In the genomic region with DNA sequence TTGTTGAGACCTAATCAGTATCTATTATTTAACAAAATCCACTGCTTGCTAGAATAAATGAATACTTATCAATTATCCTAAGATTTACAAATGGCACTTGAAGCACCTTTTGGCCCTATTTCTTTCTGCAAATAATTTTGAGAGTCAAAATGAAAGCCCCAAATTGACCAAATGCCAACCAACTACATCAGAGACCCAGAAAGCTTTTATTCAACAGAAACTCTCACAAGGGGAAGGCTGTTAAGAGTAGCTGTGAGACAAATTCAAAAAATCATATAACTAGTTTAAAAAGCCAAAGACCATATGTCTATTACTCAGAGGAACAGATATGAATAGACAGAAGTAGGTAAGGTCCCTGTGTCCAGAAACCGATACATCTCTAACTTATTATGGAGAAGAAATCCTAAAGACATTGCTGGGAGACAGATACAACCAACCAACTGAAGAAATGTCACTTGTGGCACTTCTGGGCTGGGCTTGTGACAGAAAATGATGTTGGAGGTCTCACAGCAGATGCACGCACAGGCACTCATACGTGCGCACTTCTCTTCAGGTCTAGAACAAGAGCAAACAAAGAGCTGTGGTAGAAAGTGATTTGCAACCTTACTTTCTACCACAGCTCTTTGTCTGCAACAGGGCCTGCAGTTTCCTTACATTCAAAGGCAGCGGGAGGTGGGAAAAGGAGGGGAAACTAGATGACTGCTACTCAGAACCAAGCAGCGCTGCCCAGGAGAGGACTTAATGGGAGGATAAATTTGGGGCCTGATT, we compare ENCODE assay signal across 14 cellular contexts. TPM values are rescaled to one million over a fixed set of nuclear protein-coding genes. Genes with fewer than 3 reads are reported as not detected.
DNase-seq lines count a peak whose midpoint lies in the region; ATAC-seq and TF ChIP-seq lines count a peak whose summit lies in the region.
"Had no signal": no experiment of that assay in that cellular context is flagged by ENCODE, and none has a peak within 500 bp of the region (broad histone marks: within the 10 kb centered on the region; RNA-seq: fewer than 3 reads in every experiment).

No MANE protein-coding gene starts in this region.

- H3K4me3 Mint-ChIP-seq in glutamatergic neuron (ENCODE audit: unreplicated experiment) = peak overlapping the region; percentile 66
- H3K4me3 Mint-ChIP-seq in effector memory CD8-positive, alpha-beta T cell = no peak overlapping the region
- H3K4me3 Mint-ChIP-seq: activated CD4-positive, alpha-beta T cell treated with anti-CD3 and anti-CD28 coated beads for 36 hours had no signal

- no peaks in the 10 kb centered on the region for H3K36me3 ChIP-seq in mucosa of descending colon (ENCODE audit: low read depth)

- no peaks in the 10 kb centered on the region for H3K4me1 ChIP-seq in mucosa of descending colon (ENCODE audit: low read depth)

- peak overlapping the region; percentile 94 for H3K27ac Mint-ChIP-seq in glutamatergic neuron (ENCODE audit: unreplicated experiment)
- H3K27ac Mint-ChIP-seq in effector memory CD8-positive, alpha-beta T cell = peak overlapping the region in 1 of 2 donors; percentile 60
- H3K27ac Mint-ChIP-seq: activated CD4-positive, alpha-beta T cell treated with anti-CD3 and anti-CD28 coated beads for 36 hours had no signal

- H3K4me3 ChIP-seq in mucosa of descending colon = no peak overlapping the region
- H3K4me3 ChIP-seq: heart left ventricle had no signal

- intact Hi-C loops in mucosa of descending colon (cut with DNase I, micrococcal nuclease) = no loop called here

- peaks cover 17% of the 10 kb centered on the region for H3K27me3 Mint-ChIP-seq in glutamatergic neuron (ENCODE audit: unreplicated experiment)
- H3K27me3 Mint-ChIP-seq in effector memory CD8-positive, alpha-beta T cell = no peaks in the 10 kb centered on the region
- H3K27me3 Mint-ChIP-seq: activated CD4-positive, alpha-beta T cell treated with anti-CD3 and anti-CD28 coated beads for 36 hours had no signal

- DNase-seq in DMS79 treated with DMSO at 0.1 percent for 48 hours (lab: John Stamatoyannopoulos, UW) (peak; percentile 41), NCI-H1417 treated with DMSO at 0.1 percent for 48 hours (lab: John Stamatoyannopoulos, UW) (peak; percentile 32), glutamatergic neuron (no peak), mucosa of descending colon (no peak), foreskin melanocyte (no peak)
- no peak for DNase-seq in effector memory CD8-positive, alpha-beta T cell
- DNase-seq: activated CD4-positive, alpha-beta T cell treated with anti-CD3 and anti-CD28 coated beads for 36 hours; heart left ventricle; NCI-H2029 treated with DMSO at 0.1 percent for 48 hours; PC-3; stimulated activated CD4-positive, alpha-beta T cell treated with anti-CD3 and anti-CD28 coated beads, Interleukin-15, amount 100 ng/mL, for 24 hours; stimulated activated CD8-positive, alpha-beta memory T cell treated with anti-CD3 and anti-CD28 coated beads, Interleukin-4, amount 100 ng/mL, for 48 hours had no signal

- peak; percentile 46 for ATAC-seq in GM21390 (IDR thresholded peaks at IDR 0.05; ENCODE audit: unreplicated experiment)
- no peak for ATAC-seq in mucosa of descending colon
- no peak for ATAC-seq in HG02970 (IDR thresholded peaks at IDR 0.05; ENCODE audit: low FRiP score, unreplicated experiment)
- no peak for ATAC-seq in effector memory CD8-positive, alpha-beta T cell (replicated peaks)
- ATAC-seq: activated CD4-positive, alpha-beta T cell treated with anti-CD3 and anti-CD28 coated beads for 36 hours; heart left ventricle; PC-3 had no signal

- H3K9me3 Mint-ChIP-seq in glutamatergic neuron (ENCODE audit: unreplicated experiment) = peaks cover 22% of the 10 kb centered on the region
- H3K9me3 Mint-ChIP-seq in effector memory CD8-positive, alpha-beta T cell = no peaks in the 10 kb centered on the region

- no peaks in the 10 kb centered on the region for H3K9me3 ChIP-seq in mucosa of descending colon
- H3K9me3 ChIP-seq: heart left ventricle had no signal

- H3K36me3 Mint-ChIP-seq in glutamatergic neuron (ENCODE audit: unreplicated experiment) = no peaks in the 10 kb centered on the region
- peaks cover under 1% of the 10 kb centered on the region for H3K36me3 Mint-ChIP-seq in effector memory CD8-positive, alpha-beta T cell (ENCODE audit: insufficient read depth)

- no peak for TF ChIP-seq CTCF in glutamatergic neuron (IDR thresholded peaks at IDR 0.05; ENCODE audit: partially characterized antibody, unreplicated experiment)
- TF ChIP-seq CTCF in mucosa of descending colon (IDR thresholded peaks at IDR 0.05) = no peak

- H3K4me1 Mint-ChIP-seq in glutamatergic neuron (ENCODE audit: low read depth, unreplicated experiment) = peaks cover 58% of the 10 kb centered on the region
- H3K4me1 Mint-ChIP-seq in effector memory CD8-positive, alpha-beta T cell (ENCODE audit: low read depth in 2 of 2) = peaks cover 0 to 4% of the 10 kb centered on the region in 2 donors

RNA-seq across cellular contexts. Expression of gene KCNIP2, which starts 58.6 kb away (rescaled TPM):
- 30.0 TPM for total RNA-seq in glutamatergic neuron (ENCODE audit: unreplicated experiment)
- 1 to 10 TPM; 3.7 to 5.9 (median 4.2) TPM for total RNA-seq in mucosa of descending colon

Comparison
In these comparisons a context has a peak if more than half of its experiments do, and no peak if none do; other contexts are left out.
1. DNase-seq: peak in DMS79 treated with DMSO at 0.1 percent for 48 hours (single experiment) and NCI-H1417 treated with DMSO at 0.1 percent for 48 hours (single experiment); none in glutamatergic neuron (single experiment), mucosa of descending colon (0 of 3), foreskin melanocyte (single experiment) and effector memory CD8-positive, alpha-beta T cell (0 of 3).